Comparison of ENCODE assay signal across 1 cellular context in genomic region chr7:1044189-1045037, GRCh38.
TF ChIP-seq lines count a peak whose summit lies in the region.

Gene GPR146 (plus strand): TSS chr7:1044546. CDS start chr7:1057516, 12,970 bp downstream.

TF ChIP-seq in K562, 482 proteins besides CTCF, POLR2A, EP300 and RAD21 (continued from another document):
- TF ChIP-seq ZBTB9 (CRISPR knock-in tag; IDR thresholded peaks at IDR 0.05): peak; percentile 52; the same call in 1 of the 2 replicates
